In genomic region chr13:77828815-77829214, GRCh38 we compare ENCODE assay signal across 15 cellular contexts.
"Had no signal": no experiment of that assay in that cellular context is flagged by ENCODE, and none has a peak within 500 bp of the region (broad histone marks: within the 10 kb centered on the region; RNA-seq: fewer than 3 reads in every experiment).

No MANE protein-coding gene starts in this region.

- H3K4me3 ChIP-seq: esophagus muscularis mucosa, gastrocnemius medialis, heart right ventricle, psoas muscle, skin epidermis, stomach had no signal

- H3K36me3 ChIP-seq: esophagus muscularis mucosa, gastrocnemius medialis, heart right ventricle, stomach had no signal

- DNase-seq: effector memory CD4-positive, alpha-beta T cell; gastrocnemius medialis; heart right ventricle; hypothalamus; islet precursor cell; mammary epithelial cell; naive thymus-derived CD4-positive, alpha-beta T cell; psoas muscle; stimulated activated CD4-positive, alpha-beta T cell treated with anti-CD3 and anti-CD28 coated beads, Interleukin-12 subunit alpha, Interleukin-12 subunit beta, amount 100 ng/mL, for 4 hours; stimulated activated naive CD4-positive, alpha-beta T cell; stomach had no signal

- H3K27ac ChIP-seq: epithelial cell of prostate, esophagus muscularis mucosa, gastrocnemius medialis, heart right ventricle, parathyroid adenoma, psoas muscle, stomach had no signal

- H2AFZ ChIP-seq: parathyroid adenoma had no signal

- H3K9me3 ChIP-seq: esophagus muscularis mucosa, gastrocnemius medialis, heart right ventricle, psoas muscle, stomach had no signal

- H3K27me3 ChIP-seq: esophagus muscularis mucosa, gastrocnemius medialis, heart right ventricle, stomach had no signal

- H3K4me1 ChIP-seq: gastrocnemius medialis, parathyroid adenoma, psoas muscle had no signal

- H3K9ac ChIP-seq: parathyroid adenoma had no signal

- H3K79me2 ChIP-seq: parathyroid adenoma had no signal
